Comparison of ENCODE assay signal across 1 cellular context in genomic region chrX:153794018-153794896, GRCh38.
TF ChIP-seq lines count a peak whose summit lies in the region.

TSS of gene IDH3G (minus strand) at chrX:153794375. CDS start at chrX:153794326, 49 bp downstream.
TSS of gene SSR4 (plus strand) at chrX:153794668. CDS start at chrX:153794688, 20 bp downstream.

TF ChIP-seq in HepG2, 621 proteins besides CTCF, POLR2A, EP300 and RAD21 (continued from another document and continues in another):
- TF ChIP-seq THAP9 (CRISPR knock-in tag; IDR thresholded peaks at IDR 0.05; ENCODE audit: borderline replicate concordance) (peak; percentile 75; the same call in 1 of the 2 replicates), BORCS8-MEF2B (CRISPR knock-in tag; IDR thresholded peaks at IDR 0.05) (peak; percentile 55; the same call in 1 of the 2 replicates), TBL1XR1 (IDR thresholded peaks at IDR 0.05; ENCODE audit: borderline replicate concordance, low read length, partially characterized antibody) (no peak), PHF20 (CRISPR knock-in tag; IDR thresholded peaks at IDR 0.05) (peak; percentile 60), ISX (CRISPR knock-in tag; conservative IDR thresholded peaks at IDR 0.05) (no peak), U2AF2 (IDR thresholded peaks at IDR 0.05; ENCODE audit: low read depth, low read length) (no peak), ZNF576 (CRISPR knock-in tag; IDR thresholded peaks at IDR 0.05) (no peak), JUND (CRISPR knock-in tag; IDR thresholded peaks at IDR 0.05) (no peak), ZNF230 (CRISPR knock-in tag; IDR thresholded peaks at IDR 0.05) (no peak), GTF2F1 (IDR thresholded peaks at IDR 0.05; ENCODE audit: low read length) (no peak), ZNF512 (CRISPR knock-in tag; IDR thresholded peaks at IDR 0.05) (no peak), SCMH1 (CRISPR knock-in tag; IDR thresholded peaks at IDR 0.05; ENCODE audit: borderline replicate concordance) (no peak), KDM5A (IDR thresholded peaks at IDR 0.05; ENCODE audit: borderline replicate concordance, low read length) (peak; percentile 66; the same call in 1 of the 2 replicates), YEATS4 (CRISPR knock-in tag; IDR thresholded peaks at IDR 0.05; ENCODE audit: borderline replicate concordance) (peak; percentile 67), ATF7 (IDR thresholded peaks at IDR 0.05) (no peak), ATF7 (CRISPR knock-in tag; IDR thresholded peaks at IDR 0.05) (no peak), RBM39 (IDR thresholded peaks at IDR 0.05; ENCODE audit: low read depth, low read length, poor library complexity, severe bottlenecking) (no peak), ZNF879 (CRISPR knock-in tag; IDR thresholded peaks at IDR 0.05) (no peak), SMYD3 (CRISPR knock-in tag; IDR thresholded peaks at IDR 0.05) (no peak), ELF4 (CRISPR knock-in tag; IDR thresholded peaks at IDR 0.05; ENCODE audit: borderline replicate concordance) (no peak), KDM3A (CRISPR knock-in tag; IDR thresholded peaks at IDR 0.05; ENCODE audit: low read depth) (no peak), ZBTB14 (CRISPR knock-in tag; IDR thresholded peaks at IDR 0.05) (no peak), HNRNPUL1 (IDR thresholded peaks at IDR 0.05; ENCODE audit: low read depth, low read length) (no peak), MTF1 (CRISPR knock-in tag; IDR thresholded peaks at IDR 0.05) (no peak)
- TF ChIP-seq, protein P1, sequence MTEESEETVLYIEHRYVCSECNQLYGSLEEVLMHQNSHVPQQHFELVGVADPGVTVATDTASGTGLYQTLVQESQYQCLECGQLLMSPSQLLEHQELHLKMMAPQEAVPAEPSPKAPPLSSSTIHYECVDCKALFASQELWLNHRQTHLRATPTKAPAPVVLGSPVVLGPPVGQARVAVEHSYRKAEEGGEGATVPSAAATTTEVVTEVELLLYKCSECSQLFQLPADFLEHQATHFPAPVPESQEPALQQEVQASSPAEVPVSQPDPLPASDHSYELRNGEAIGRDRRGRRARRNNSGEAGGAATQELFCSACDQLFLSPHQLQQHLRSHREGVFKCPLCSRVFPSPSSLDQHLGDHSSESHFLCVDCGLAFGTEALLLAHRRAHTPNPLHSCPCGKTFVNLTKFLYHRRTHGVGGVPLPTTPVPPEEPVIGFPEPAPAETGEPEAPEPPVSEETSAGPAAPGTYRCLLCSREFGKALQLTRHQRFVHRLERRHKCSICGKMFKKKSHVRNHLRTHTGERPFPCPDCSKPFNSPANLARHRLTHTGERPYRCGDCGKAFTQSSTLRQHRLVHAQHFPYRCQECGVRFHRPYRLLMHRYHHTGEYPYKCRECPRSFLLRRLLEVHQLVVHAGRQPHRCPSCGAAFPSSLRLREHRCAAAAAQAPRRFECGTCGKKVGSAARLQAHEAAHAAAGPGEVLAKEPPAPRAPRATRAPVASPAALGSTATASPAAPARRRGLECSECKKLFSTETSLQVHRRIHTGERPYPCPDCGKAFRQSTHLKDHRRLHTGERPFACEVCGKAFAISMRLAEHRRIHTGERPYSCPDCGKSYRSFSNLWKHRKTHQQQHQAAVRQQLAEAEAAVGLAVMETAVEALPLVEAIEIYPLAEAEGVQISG (CRISPR knock-in tag; IDR thresholded peaks at IDR 0.05) = peak; percentile 72
- TF ChIP-seq, protein P2, sequence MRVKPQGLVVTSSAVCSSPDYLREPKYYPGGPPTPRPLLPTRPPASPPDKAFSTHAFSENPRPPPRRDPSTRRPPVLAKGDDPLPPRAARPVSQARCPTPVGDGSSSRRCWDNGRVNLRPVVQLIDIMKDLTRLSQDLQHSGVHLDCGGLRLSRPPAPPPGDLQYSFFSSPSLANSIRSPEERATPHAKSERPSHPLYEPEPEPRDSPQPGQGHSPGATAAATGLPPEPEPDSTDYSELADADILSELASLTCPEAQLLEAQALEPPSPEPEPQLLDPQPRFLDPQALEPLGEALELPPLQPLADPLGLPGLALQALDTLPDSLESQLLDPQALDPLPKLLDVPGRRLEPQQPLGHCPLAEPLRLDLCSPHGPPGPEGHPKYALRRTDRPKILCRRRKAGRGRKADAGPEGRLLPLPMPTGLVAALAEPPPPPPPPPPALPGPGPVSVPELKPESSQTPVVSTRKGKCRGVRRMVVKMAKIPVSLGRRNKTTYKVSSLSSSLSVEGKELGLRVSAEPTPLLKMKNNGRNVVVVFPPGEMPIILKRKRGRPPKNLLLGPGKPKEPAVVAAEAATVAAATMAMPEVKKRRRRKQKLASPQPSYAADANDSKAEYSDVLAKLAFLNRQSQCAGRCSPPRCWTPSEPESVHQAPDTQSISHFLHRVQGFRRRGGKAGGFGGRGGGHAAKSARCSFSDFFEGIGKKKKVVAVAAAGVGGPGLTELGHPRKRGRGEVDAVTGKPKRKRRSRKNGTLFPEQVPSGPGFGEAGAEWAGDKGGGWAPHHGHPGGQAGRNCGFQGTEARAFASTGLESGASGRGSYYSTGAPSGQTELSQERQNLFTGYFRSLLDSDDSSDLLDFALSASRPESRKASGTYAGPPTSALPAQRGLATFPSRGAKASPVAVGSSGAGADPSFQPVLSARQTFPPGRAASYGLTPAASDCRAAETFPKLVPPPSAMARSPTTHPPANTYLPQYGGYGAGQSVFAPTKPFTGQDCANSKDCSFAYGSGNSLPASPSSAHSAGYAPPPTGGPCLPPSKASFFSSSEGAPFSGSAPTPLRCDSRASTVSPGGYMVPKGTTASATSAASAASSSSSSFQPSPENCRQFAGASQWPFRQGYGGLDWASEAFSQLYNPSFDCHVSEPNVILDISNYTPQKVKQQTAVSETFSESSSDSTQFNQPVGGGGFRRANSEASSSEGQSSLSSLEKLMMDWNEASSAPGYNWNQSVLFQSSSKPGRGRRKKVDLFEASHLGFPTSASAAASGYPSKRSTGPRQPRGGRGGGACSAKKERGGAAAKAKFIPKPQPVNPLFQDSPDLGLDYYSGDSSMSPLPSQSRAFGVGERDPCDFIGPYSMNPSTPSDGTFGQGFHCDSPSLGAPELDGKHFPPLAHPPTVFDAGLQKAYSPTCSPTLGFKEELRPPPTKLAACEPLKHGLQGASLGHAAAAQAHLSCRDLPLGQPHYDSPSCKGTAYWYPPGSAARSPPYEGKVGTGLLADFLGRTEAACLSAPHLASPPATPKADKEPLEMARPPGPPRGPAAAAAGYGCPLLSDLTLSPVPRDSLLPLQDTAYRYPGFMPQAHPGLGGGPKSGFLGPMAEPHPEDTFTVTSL (CRISPR knock-in tag; IDR thresholded peaks at IDR 0.05; ENCODE audit: borderline replicate concordance) = no peak
- TF ChIP-seq, protein P3, sequence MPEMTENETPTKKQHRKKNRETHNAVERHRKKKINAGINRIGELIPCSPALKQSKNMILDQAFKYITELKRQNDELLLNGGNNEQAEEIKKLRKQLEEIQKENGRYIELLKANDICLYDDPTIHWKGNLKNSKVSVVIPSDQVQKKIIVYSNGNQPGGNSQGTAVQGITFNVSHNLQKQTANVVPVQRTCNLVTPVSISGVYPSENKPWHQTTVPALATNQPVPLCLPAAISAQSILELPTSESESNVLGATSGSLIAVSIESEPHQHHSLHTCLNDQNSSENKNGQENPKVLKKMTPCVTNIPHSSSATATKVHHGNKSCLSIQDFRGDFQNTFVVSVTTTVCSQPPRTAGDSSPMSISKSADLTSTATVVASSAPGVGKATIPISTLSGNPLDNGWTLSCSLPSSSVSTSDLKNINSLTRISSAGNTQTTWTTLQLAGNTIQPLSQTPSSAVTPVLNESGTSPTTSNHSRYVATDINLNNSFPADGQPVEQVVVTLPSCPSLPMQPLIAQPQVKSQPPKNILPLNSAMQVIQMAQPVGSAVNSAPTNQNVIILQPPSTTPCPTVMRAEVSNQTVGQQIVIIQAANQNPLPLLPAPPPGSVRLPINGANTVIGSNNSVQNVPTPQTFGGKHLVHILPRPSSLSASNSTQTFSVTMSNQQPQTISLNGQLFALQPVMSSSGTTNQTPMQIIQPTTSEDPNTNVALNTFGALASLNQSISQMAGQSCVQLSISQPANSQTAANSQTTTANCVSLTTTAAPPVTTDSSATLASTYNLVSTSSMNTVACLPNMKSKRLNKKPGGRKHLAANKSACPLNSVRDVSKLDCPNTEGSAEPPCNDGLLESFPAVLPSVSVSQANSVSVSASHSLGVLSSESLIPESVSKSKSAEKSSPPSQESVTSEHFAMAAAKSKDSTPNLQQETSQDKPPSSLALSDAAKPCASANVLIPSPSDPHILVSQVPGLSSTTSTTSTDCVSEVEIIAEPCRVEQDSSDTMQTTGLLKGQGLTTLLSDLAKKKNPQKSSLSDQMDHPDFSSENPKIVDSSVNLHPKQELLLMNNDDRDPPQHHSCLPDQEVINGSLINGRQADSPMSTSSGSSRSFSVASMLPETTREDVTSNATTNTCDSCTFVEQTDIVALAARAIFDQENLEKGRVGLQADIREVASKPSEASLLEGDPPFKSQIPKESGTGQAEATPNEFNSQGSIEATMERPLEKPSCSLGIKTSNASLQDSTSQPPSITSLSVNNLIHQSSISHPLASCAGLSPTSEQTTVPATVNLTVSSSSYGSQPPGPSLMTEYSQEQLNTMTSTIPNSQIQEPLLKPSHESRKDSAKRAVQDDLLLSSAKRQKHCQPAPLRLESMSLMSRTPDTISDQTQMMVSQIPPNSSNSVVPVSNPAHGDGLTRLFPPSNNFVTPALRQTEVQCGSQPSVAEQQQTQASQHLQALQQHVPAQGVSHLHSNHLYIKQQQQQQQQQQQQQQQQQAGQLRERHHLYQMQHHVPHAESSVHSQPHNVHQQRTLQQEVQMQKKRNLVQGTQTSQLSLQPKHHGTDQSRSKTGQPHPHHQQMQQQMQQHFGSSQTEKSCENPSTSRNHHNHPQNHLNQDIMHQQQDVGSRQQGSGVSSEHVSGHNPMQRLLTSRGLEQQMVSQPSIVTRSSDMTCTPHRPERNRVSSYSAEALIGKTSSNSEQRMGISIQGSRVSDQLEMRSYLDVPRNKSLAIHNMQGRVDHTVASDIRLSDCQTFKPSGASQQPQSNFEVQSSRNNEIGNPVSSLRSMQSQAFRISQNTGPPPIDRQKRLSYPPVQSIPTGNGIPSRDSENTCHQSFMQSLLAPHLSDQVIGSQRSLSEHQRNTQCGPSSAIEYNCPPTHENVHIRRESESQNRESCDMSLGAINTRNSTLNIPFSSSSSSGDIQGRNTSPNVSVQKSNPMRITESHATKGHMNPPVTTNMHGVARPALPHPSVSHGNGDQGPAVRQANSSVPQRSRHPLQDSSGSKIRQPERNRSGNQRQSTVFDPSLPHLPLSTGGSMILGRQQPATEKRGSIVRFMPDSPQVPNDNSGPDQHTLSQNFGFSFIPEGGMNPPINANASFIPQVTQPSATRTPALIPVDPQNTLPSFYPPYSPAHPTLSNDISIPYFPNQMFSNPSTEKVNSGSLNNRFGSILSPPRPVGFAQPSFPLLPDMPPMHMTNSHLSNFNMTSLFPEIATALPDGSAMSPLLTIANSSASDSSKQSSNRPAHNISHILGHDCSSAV (CRISPR knock-in tag; IDR thresholded peaks at IDR 0.05; ENCODE audit: borderline replicate concordance) = no peak
- TF ChIP-seq, protein P4, sequence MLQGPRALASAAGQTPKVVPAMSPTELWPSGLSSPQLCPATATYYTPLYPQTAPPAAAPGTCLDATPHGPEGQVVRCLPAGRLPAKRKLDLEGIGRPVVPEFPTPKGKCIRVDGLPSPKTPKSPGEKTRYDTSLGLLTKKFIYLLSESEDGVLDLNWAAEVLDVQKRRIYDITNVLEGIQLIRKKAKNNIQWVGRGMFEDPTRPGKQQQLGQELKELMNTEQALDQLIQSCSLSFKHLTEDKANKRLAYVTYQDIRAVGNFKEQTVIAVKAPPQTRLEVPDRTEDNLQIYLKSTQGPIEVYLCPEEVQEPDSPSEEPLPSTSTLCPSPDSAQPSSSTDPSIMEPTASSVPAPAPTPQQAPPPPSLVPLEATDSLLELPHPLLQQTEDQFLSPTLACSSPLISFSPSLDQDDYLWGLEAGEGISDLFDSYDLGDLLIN (CRISPR knock-in tag; IDR thresholded peaks at IDR 0.05; ENCODE audit: borderline replicate concordance) = no peak
